In genomic region chr2:235078914-235079472, GRCh38 we compare ENCODE assay signal across 21 cellular contexts.
A peak's percentile ranks its signal among the peaks of the same experiment; 100 is the strongest.
DNase-seq lines count a peak whose midpoint lies in the region; ATAC-seq, FAIRE-seq and TF ChIP-seq lines count a peak whose summit lies in the region.
"Had no signal": no experiment of that assay in that cellular context is flagged by ENCODE, and none has a peak within 500 bp of the region (broad histone marks: within the 10 kb centered on the region; RNA-seq: fewer than 3 reads in every experiment).

No MANE protein-coding gene starts in this region.

- POLR2A ChIA-PET in IMR-90 (lab: Charles Lee; ENCODE audit: unreplicated experiment) (no interaction called here), H1 (lab: Charles Lee; ENCODE audit: partially characterized antibody) (no interaction called here)

- H3K4ac ChIP-seq in IMR-90 (ENCODE audit: low read depth, low read length) (no peak overlapping the region), H1 (replicated peaks; ENCODE audit: insufficient read length, low read depth, low read length) (peak overlapping the region; percentile 83), neuronal stem cell (ENCODE audit: low read length) (peak overlapping the region; percentile 58)

- H2BK120ac ChIP-seq in IMR-90 (ENCODE audit: low read depth, low read length) (no peak overlapping the region), H1 (replicated peaks; ENCODE audit: low read depth, low read length) (no peak overlapping the region), neuronal stem cell (ENCODE audit: low read depth, low read length) (no peak overlapping the region)

- no peaks in the 10 kb centered on the region for H3K36me3 ChIP-seq in IMR-90 (ENCODE audit: control insufficient read depth, insufficient read depth, low read length)
- no peaks in the 10 kb centered on the region for H3K36me3 ChIP-seq in H1 (ENCODE audit: control insufficient read depth in 2 of 4, insufficient read depth in 4 of 4, low read length in 3 of 4)
- peaks cover 0 to 4% of the 10 kb centered on the region in 2 donors for H3K36me3 ChIP-seq in neuronal stem cell (replicated peaks in 1 of 2; ENCODE audit: control insufficient read depth in 2 of 2, insufficient read depth in 2 of 2, low read length in 2 of 2)
- H3K36me3 ChIP-seq in stomach: no peaks in the 10 kb centered on the region

- H3K27ac ChIP-seq in IMR-90 (ENCODE audit: insufficient read depth, low read length) (no peak overlapping the region), H1 (ENCODE audit: low read depth, low read length) (no peak overlapping the region), neuronal stem cell (replicated peaks; ENCODE audit: low read length) (no peak overlapping the region), stomach (no peak overlapping the region)

- H3K23me2 ChIP-seq in H1 (ENCODE audit: low read depth, low read length): peaks cover 6% of the 10 kb centered on the region; the same call in 1 of the 2 replicates

- FAIRE-seq in GM12891 (lab: Jason Lieb, UNC) (peak; percentile 61), H1 (lab: Jason Lieb, UNC) (no peak)

- H3K4me3 ChIP-seq in IMR-90 (ENCODE audit: insufficient read depth, low read depth, low read length): no peak overlapping the region
- no peak overlapping the region for H3K4me3 ChIP-seq in H1 (ENCODE audit: extremely low read depth in 1 of 4, insufficient read depth in 2 of 4, low read depth in 3 of 4, low read length in 4 of 4)
- H3K4me3 ChIP-seq in neuronal stem cell (ENCODE audit: low read length in 2 of 2): peak overlapping the region in 1 of 2 donors; percentile 66
- no peak overlapping the region for H3K4me3 ChIP-seq in stomach
- H3K4me3 ChIP-seq: GM23338 had no signal

- WGBS in IMR-90 (ENCODE audit: extremely low coverage in 2 of 2, insufficient read length in 1 of 2), 2 experiments: 95% methylated on average over 8 of the region's 8 CpGs; no CpG with 5 or more reads in 1 of the 2 experiments
- WGBS in H1 (ENCODE audit: extremely low coverage in 1 of 2, insufficient coverage in 1 of 2, insufficient read length in 1 of 2, insufficient replicate concordance in 2 of 2, low coverage in 1 of 2, low lambda C conversion rate in 2 of 2, missing lambda C conversion rate in 1 of 2), 2 experiments: 84 to 100% methylated on average over 1 to 8 of the region's 8 CpGs
- WGBS in neuronal stem cell (ENCODE audit: extremely low coverage in 2 of 2, insufficient read length in 2 of 2, insufficient replicate concordance in 1 of 2), 2 donors: 100% methylated on average over 1 to 4 of the region's 8 CpGs
- 80 to 95% (median 93%) methylated on average over 8 of the region's 8 CpGs for WGBS in stomach, 5 donors

- no peak overlapping the region for H2AFZ ChIP-seq in IMR-90 (replicated peaks; ENCODE audit: low read length, poor library complexity)
- no peak overlapping the region for H2AFZ ChIP-seq in H1 (ENCODE audit: low read length)
- no peak overlapping the region for H2AFZ ChIP-seq in neuronal stem cell (ENCODE audit: low read length)
- H2AFZ ChIP-seq: GM23338 had no signal

- no peaks in the 10 kb centered on the region for H3K36me3 Mint-ChIP-seq in activated naive CD4-positive, alpha-beta T cell treated with anti-CD3 and anti-CD28 coated beads, Interleukin-2, amount 50 U/mL, for 72 hours
- H3K36me3 Mint-ChIP-seq: CD4-positive, CD25-positive, alpha-beta regulatory T cell; CD8-positive, alpha-beta memory T cell had no signal

- BruUV-seq in IMR-90 (replicated peaks; lab: Mats Ljungman, UMichigan): no TSS peak

- H4K5ac ChIP-seq in IMR-90 (ENCODE audit: low read depth, low read length) (no peak overlapping the region), H1 (ENCODE audit: insufficient read length, low read depth, low read length) (no peak overlapping the region)

- H3K79me2 ChIP-seq in H1 (ENCODE audit: control insufficient read depth in 1 of 2, insufficient read depth in 2 of 2, low read length in 2 of 2): no peaks in the 10 kb centered on the region; a peak in 1 of 4 replicates

- H2BK12ac ChIP-seq in H1 (ENCODE audit: low read depth, low read length): peak overlapping the region; percentile 98
- H2BK12ac ChIP-seq in neuronal stem cell (ENCODE audit: low read length): no peak overlapping the region

- no peak overlapping the region; the same call in 1 of the 2 replicates for H2BK20ac ChIP-seq in IMR-90 (ENCODE audit: low read depth, low read length)
- 0 out of 2 replicates have a peak overlapping the region, but pooled peaks have one; percentile 49 for H2BK20ac ChIP-seq in H1 (ENCODE audit: low read length)

- no peak overlapping the region for H3K27ac Mint-ChIP-seq in activated naive CD4-positive, alpha-beta T cell treated with anti-CD3 and anti-CD28 coated beads, Interleukin-2, amount 50 U/mL, for 72 hours
- H3K27ac Mint-ChIP-seq: B cell; CD4-positive, CD25-positive, alpha-beta regulatory T cell; CD8-positive, alpha-beta memory T cell; GM23338 had no signal

- H2AK5ac ChIP-seq in IMR-90 (ENCODE audit: low read depth, low read length) (peak overlapping the region; percentile 10), H1 (ENCODE audit: low read depth, low read length) (peak overlapping the region; percentile 100), neuronal stem cell (ENCODE audit: low read depth, low read length) (no peak overlapping the region)

- no peaks in the 10 kb centered on the region for H3K9me3 Mint-ChIP-seq in activated naive CD4-positive, alpha-beta T cell treated with anti-CD3 and anti-CD28 coated beads, Interleukin-2, amount 50 U/mL, for 72 hours
- H3K9me3 Mint-ChIP-seq: CD4-positive, CD25-positive, alpha-beta regulatory T cell; CD8-positive, alpha-beta memory T cell; GM23338 had no signal

- H4K20me1 ChIP-seq in IMR-90 (ENCODE audit: insufficient read depth, low read length) (no peaks in the 10 kb centered on the region), H1 (replicated peaks in 1 of 2; ENCODE audit: control insufficient read depth in 1 of 2, insufficient read depth in 2 of 2, low read length in 2 of 2) (peaks cover 0 to 5% of the 10 kb centered on the region in 2 experiments)

- no peak for ATAC-seq in IMR-90 (ENCODE audit: low read depth)
- no peak for ATAC-seq in activated naive CD4-positive, alpha-beta T cell treated with anti-CD3 and anti-CD28 coated beads, Interleukin-2, amount 50 U/mL, for 72 hours
- ATAC-seq in Right ventricle myocardium inferior: no peak
- ATAC-seq: GM23338, HCT116 had no signal

- no peak overlapping the region for H3K4me2 ChIP-seq in IMR-90 (ENCODE audit: low read depth, low read length)
- 0 out of 4 replicates have a peak overlapping the region, but pooled peaks of 1 of the 2 experiments have one; percentile 39 for H3K4me2 ChIP-seq in H1 (ENCODE audit: insufficient read depth in 1 of 2, low read depth in 2 of 2, low read length in 2 of 2)
- no peak overlapping the region for H3K4me2 ChIP-seq in neuronal stem cell (ENCODE audit: insufficient read depth, low read length, poor library complexity, severe bottlenecking)
- H3K4me2 ChIP-seq: GM23338 had no signal

- in situ Hi-C loops in IMR-90 (cut with MboI; ENCODE audit: low sequenced_read_pairs): no loop called here

- TF ChIP-seq RAD21 in IMR-90 (IDR thresholded peaks at IDR 0.05; ENCODE audit: low read length) (no peak), H1 (IDR thresholded peaks at IDR 0.05 in 1 of 2, conservative IDR thresholded peaks at IDR 0.05 in 1 of 2; ENCODE audit: low read depth in 2 of 2, low read length in 2 of 2) (no peak)

- dilution Hi-C loops in IMR-90 (cut with HindIII; ENCODE audit: low sequenced_read_pairs, unreplicated experiment): no loop called here

- H3K9me1 ChIP-seq in IMR-90 (ENCODE audit: insufficient read depth, low read length): peaks cover 8% of the 10 kb centered on the region

- intact Hi-C loops in IMR-90 (cut with micrococcal nuclease): no loop called here
- intact Hi-C loops in stomach (cut with DNase I; ENCODE audit: low total_unique reads): no loop called here
- intact Hi-C loops in Right ventricle myocardium inferior (cut with DNase I): no loop called here

- H4K91ac ChIP-seq in IMR-90 (ENCODE audit: insufficient read depth, low read depth, low read length): no peak overlapping the region
- peak overlapping the region; percentile 87 for H4K91ac ChIP-seq in H1 (replicated peaks; ENCODE audit: insufficient read length, low read length)
- H4K91ac ChIP-seq in neuronal stem cell (ENCODE audit: low read depth, low read length, poor library complexity): peak overlapping the region; percentile 66

- H3K9me3 ChIP-seq in IMR-90 (ENCODE audit: control insufficient read depth, insufficient read depth, low read length) (no peaks in the 10 kb centered on the region), H1 (ENCODE audit: insufficient read depth in 2 of 2, low read depth in 1 of 2, low read length in 1 of 2) (peaks cover 3% of the 10 kb centered on the region in 2 experiments; a peak in 1 of 4 replicates), neuronal stem cell (replicated peaks in 1 of 2; ENCODE audit: control insufficient read depth in 2 of 2, insufficient read depth in 1 of 2, low read depth in 1 of 2, low read length in 2 of 2) (peaks cover 4 to 6% of the 10 kb centered on the region in 2 donors), stomach (no peaks in the 10 kb centered on the region)

- TF ChIP-seq EP300 in H1 (IDR thresholded peaks at IDR 0.05; ENCODE audit: borderline replicate concordance in 1 of 2, low read depth in 2 of 2, low read length in 2 of 2) (no peak), stomach (IDR thresholded peaks at IDR 0.05) (no peak)

- no peak overlapping the region for H3K18ac ChIP-seq in IMR-90 (ENCODE audit: low read depth, low read length)
- peak overlapping the region; percentile 34; the same call in 1 of the 2 replicates for H3K18ac ChIP-seq in H1 (ENCODE audit: extremely low read depth, low read length)
- H3K18ac ChIP-seq in neuronal stem cell (ENCODE audit: low read length): no peak overlapping the region

- H3K4me1 ChIP-seq in IMR-90 (ENCODE audit: control insufficient read depth, insufficient read depth, low read length) (peaks cover 5% of the 10 kb centered on the region; the same call in 1 of the 2 replicates), H1 (replicated peaks in 1 of 4; ENCODE audit: control insufficient read depth in 3 of 4, insufficient read depth in 4 of 4, low read length in 3 of 4) (peaks cover 0 to 6% (median 2%) of the 10 kb centered on the region in 4 experiments; a peak in 2 of 7 replicates), neuronal stem cell (ENCODE audit: control insufficient read depth in 2 of 2, insufficient read depth in 1 of 2, low read depth in 1 of 2, low read length in 2 of 2) (peaks cover 4 to 8% of the 10 kb centered on the region in 2 donors), stomach (no peaks in the 10 kb centered on the region)

- H3K9ac ChIP-seq in IMR-90 (ENCODE audit: low read depth, low read length) (no peak overlapping the region), H1 (replicated peaks in 1 of 4; ENCODE audit: extremely low read depth in 1 of 4, low read depth in 3 of 4, low read length in 3 of 4) (no peak overlapping the region; a peak in 1 of 7 replicates), neuronal stem cell (ENCODE audit: low read depth, low read length, poor library complexity) (peak overlapping the region; percentile 83)

- no peak overlapping the region for H3K56ac ChIP-seq in IMR-90 (ENCODE audit: extremely low read depth, insufficient read depth, low read length)
- H3K56ac ChIP-seq in H1 (replicated peaks; ENCODE audit: insufficient read length, low read depth, low read length): peak overlapping the region; percentile 99

- H3K79me1 ChIP-seq in IMR-90 (ENCODE audit: low read depth in 1 of 2, low read length in 2 of 2): 0 out of 4 replicates have a peak, but pooled peaks cover 0 to 3% of the 10 kb centered on the region in 2 experiments
- H3K79me1 ChIP-seq in H1 (ENCODE audit: low read depth, low read length): no peaks in the 10 kb centered on the region
- no peaks in the 10 kb centered on the region for H3K79me1 ChIP-seq in neuronal stem cell (ENCODE audit: low read depth, low read length)

- H4K8ac ChIP-seq in IMR-90 (ENCODE audit: low read depth in 2 of 2, low read length in 2 of 2) (no peak overlapping the region), H1 (ENCODE audit: extremely low read depth, insufficient read depth, low read length) (no peak overlapping the region), neuronal stem cell (ENCODE audit: low read depth, low read length) (no peak overlapping the region)

- H2BK15ac ChIP-seq in IMR-90 (ENCODE audit: low read depth, low read length) (0 out of 3 replicates have a peak overlapping the region, but pooled peaks have one; percentile 9), H1 (ENCODE audit: low read length) (peak overlapping the region; percentile 96), neuronal stem cell (ENCODE audit: low read length) (no peak overlapping the region)

- H2BK5ac ChIP-seq in IMR-90 (ENCODE audit: low read depth, low read length, poor library complexity, severe bottlenecking): peak overlapping the region; percentile 81
- peak overlapping the region; percentile 61 for H2BK5ac ChIP-seq in H1 (ENCODE audit: low read depth, low read length)
- no peak overlapping the region for H2BK5ac ChIP-seq in neuronal stem cell (ENCODE audit: low read length)

- H3K23ac ChIP-seq in IMR-90 (ENCODE audit: low read depth, low read length): no peak overlapping the region
- H3K23ac ChIP-seq in H1 (ENCODE audit: insufficient read length): peak overlapping the region; percentile 96
- no peak overlapping the region for H3K23ac ChIP-seq in neuronal stem cell (ENCODE audit: low read depth, low read length, poor library complexity)

- H3K14ac ChIP-seq in IMR-90 (replicated peaks; ENCODE audit: low read depth, low read length): 0 out of 2 replicates have a peak overlapping the region, but pooled peaks have one; percentile 37
- peak overlapping the region; percentile 83 for H3K14ac ChIP-seq in H1 (ENCODE audit: insufficient read length)
- H3K14ac ChIP-seq in neuronal stem cell (ENCODE audit: low read length): peak overlapping the region; percentile 39

- no peak for DNase-seq in GM12891 (ENCODE audit: insufficient read length, low spot score)
- no peak for DNase-seq in IMR-90
- no peak for DNase-seq in H1 (ENCODE audit: low read depth in 1 of 2, low spot score in 2 of 2)
- DNase-seq in neuronal stem cell (ENCODE audit: low spot score): no peak
- no peak for DNase-seq in DMS153 treated with DMSO at 0.1 percent for 48 hours (lab: John Stamatoyannopoulos, UW; ENCODE audit: unreplicated experiment)
- no peak for DNase-seq in activated naive CD4-positive, alpha-beta T cell treated with anti-CD3 and anti-CD28 coated beads, Interleukin-2, amount 50 U/mL, for 72 hours (ENCODE audit: low spot score in 2 of 2)
- no peak for DNase-seq in stomach
- no peak for DNase-seq in Right ventricle myocardium inferior (ENCODE audit: missing footprints)
- DNase-seq: C1 segment of cervical spinal cord; CD4-positive, CD25-positive, alpha-beta regulatory T cell; CD8-positive, alpha-beta memory T cell; COR-L47; DMS153; DMS79 treated with DMSO at 0.1 percent for 48 hours; GF-D8; H7; Karpas-422; KBM-7 had no signal

- no peaks in the 10 kb centered on the region for H3K27me3 ChIP-seq in IMR-90 (ENCODE audit: control insufficient read depth, insufficient read depth, low read length)
- H3K27me3 ChIP-seq in H1 (replicated peaks in 1 of 4; ENCODE audit: control insufficient read depth in 3 of 4, extremely low read depth in 1 of 4, insufficient read depth in 3 of 4, low read length in 3 of 4): no peaks in the 10 kb centered on the region
- peaks cover 0 to 2% (median 0%) of the 10 kb centered on the region in 3 experiments for H3K27me3 ChIP-seq in neuronal stem cell (ENCODE audit: control insufficient read depth in 3 of 3, insufficient read depth in 3 of 3, low read depth in 1 of 3, low read length in 3 of 3)
- H3K27me3 ChIP-seq in stomach: no peaks in the 10 kb centered on the region

- H2AK9ac ChIP-seq in IMR-90 (replicated peaks; ENCODE audit: low read depth, low read length, poor library complexity): no peak overlapping the region

- no peak for TF ChIP-seq CTCF in IMR-90 (conservative IDR thresholded peaks at IDR 0.05; ENCODE audit: low read depth, low read length)
- TF ChIP-seq CTCF in H1 (IDR thresholded peaks at IDR 0.05; ENCODE audit: control extremely low read depth in 1 of 3, insufficient read depth in 1 of 3, low read depth in 1 of 3, low read length in 3 of 3): no peak
- TF ChIP-seq CTCF in stomach (IDR thresholded peaks at IDR 0.05): no peak

- TF ChIP-seq POLR2A in GM12891 (IDR thresholded peaks at IDR 0.05; ENCODE audit: low read depth, low read length) (no peak), IMR-90 (IDR thresholded peaks at IDR 0.05; ENCODE audit: low read depth, low read length) (no peak), H1 (IDR thresholded peaks at IDR 0.05; ENCODE audit: control extremely low read depth in 1 of 2, low read depth in 2 of 2, low read length in 2 of 2) (no peak), stomach (IDR thresholded peaks at IDR 0.05) (no peak)

- CTCF ChIA-PET in IMR-90 (lab: Yijun Ruan, JAX) (interaction anchor here (0.6 kb wide), 1 partner anchor 63 kb away, joined by 5 read pairs; no protein-coding TSS in a partner anchor), H1 (lab: Charles Lee; ENCODE audit: partially characterized antibody) (no interaction called here)
